8 cellular contexts compared by ENCODE assay signal in genomic region chr12:110741795-110742717, GRCh38. TPM values are rescaled to one million over a fixed set of nuclear protein-coding genes. Genes with fewer than 3 reads are reported as not detected.
DNase-seq lines count a peak whose midpoint lies in the region; ATAC-seq and TF ChIP-seq lines count a peak whose summit lies in the region.

No MANE protein-coding gene starts in this region.

- peaks cover 24% of the 10 kb centered on the region for H3K36me3 Mint-ChIP-seq in activated naive CD4-positive, alpha-beta T cell treated with anti-CD3 and anti-CD28 coated beads, Interleukin-2, amount 50 U/mL, for 24 hours

- no CpG with 5 or more reads among the region's 53 CpGs for WGBS in trophoblast cell (ENCODE audit: extremely low coverage, insufficient coverage, insufficient read length)

- peaks cover 7% of the 10 kb centered on the region for H3K79me1 ChIP-seq in trophoblast cell (ENCODE audit: low read length)

- H3K4me3 ChIP-seq in cardiac muscle cell (peak overlapping the region; percentile 96), trophoblast cell (ENCODE audit: low read depth, low read length) (peak overlapping the region; percentile 99)

- H3K36me3 ChIP-seq in cardiac muscle cell (no peaks in the 10 kb centered on the region), trophoblast cell (ENCODE audit: control insufficient read depth in 1 of 2, insufficient read depth in 2 of 2, low read length in 2 of 2) (peaks cover 2 to 4% of the 10 kb centered on the region in 2 experiments)

- no peaks in the 10 kb centered on the region for H3K27me3 Mint-ChIP-seq in activated naive CD4-positive, alpha-beta T cell treated with anti-CD3 and anti-CD28 coated beads, Interleukin-2, amount 50 U/mL, for 24 hours

- H3K4ac ChIP-seq in trophoblast cell (ENCODE audit: low read depth, low read length) = peak overlapping the region; percentile 92

- peak overlapping the region; percentile 66 for H3K4me2 ChIP-seq in trophoblast cell (ENCODE audit: low read length)

- H3K4me3 Mint-ChIP-seq in activated naive CD4-positive, alpha-beta T cell treated with anti-CD3 and anti-CD28 coated beads, Interleukin-2, amount 50 U/mL, for 24 hours = peak overlapping the region; percentile 100

- peak overlapping the region; percentile 93 for H4K91ac ChIP-seq in trophoblast cell (ENCODE audit: low read depth, low read length)

- H3K27ac Mint-ChIP-seq in activated naive CD4-positive, alpha-beta T cell treated with anti-CD3 and anti-CD28 coated beads, Interleukin-2, amount 50 U/mL, for 24 hours = peak overlapping the region; percentile 99

- H4K12ac ChIP-seq in trophoblast cell (ENCODE audit: low read depth, low read length) = peak overlapping the region; percentile 82

- peak overlapping the region; percentile 91 for H2AFZ ChIP-seq in trophoblast cell (ENCODE audit: insufficient read depth, low read length, poor library complexity)

- no peaks in the 10 kb centered on the region for H3K9me3 Mint-ChIP-seq in activated naive CD4-positive, alpha-beta T cell treated with anti-CD3 and anti-CD28 coated beads, Interleukin-2, amount 50 U/mL, for 24 hours

- H2AK5ac ChIP-seq in trophoblast cell (ENCODE audit: low read length) = no peak overlapping the region

- ATAC-seq in HG02852 (IDR thresholded peaks at IDR 0.05; ENCODE audit: unreplicated experiment) = peak; percentile 6

- peak overlapping the region; percentile 98 for H3K14ac ChIP-seq in trophoblast cell (ENCODE audit: low read length)

- H3K18ac ChIP-seq in trophoblast cell (ENCODE audit: low read length) = peak overlapping the region; percentile 97

- H4K8ac ChIP-seq in trophoblast cell (ENCODE audit: low read depth, low read length) = peak overlapping the region; percentile 90

- H3K27me3 ChIP-seq in cardiac muscle cell = no peaks in the 10 kb centered on the region
- no peaks in the 10 kb centered on the region for H3K27me3 ChIP-seq in trophoblast cell (ENCODE audit: insufficient read depth, low read length)

- H3K4me1 ChIP-seq in cardiac muscle cell (ENCODE audit: low read depth) (peaks cover 44% of the 10 kb centered on the region), trophoblast cell (ENCODE audit: control insufficient read depth in 1 of 2, insufficient read depth in 2 of 2, low read length in 2 of 2) (peaks cover 4 to 7% of the 10 kb centered on the region in 2 experiments)

- peaks cover 24% of the 10 kb centered on the region for H3K79me2 ChIP-seq in trophoblast cell (ENCODE audit: control insufficient read depth, insufficient read depth, low read length, poor library complexity)

- H2BK120ac ChIP-seq in trophoblast cell (ENCODE audit: insufficient read depth, low read length, poor library complexity) = peak overlapping the region; percentile 60

- no peak for TF ChIP-seq CTCF in cardiac muscle cell (IDR thresholded peaks at IDR 0.05; ENCODE audit: low read depth, low read length)

- peak overlapping the region; percentile 93 for H3K27ac ChIP-seq in cardiac muscle cell
- H3K27ac ChIP-seq in trophoblast cell (ENCODE audit: low read depth, low read length) = peak overlapping the region; percentile 66

- peak overlapping the region; percentile 92 for H2BK5ac ChIP-seq in trophoblast cell (ENCODE audit: low read depth, low read length, poor library complexity)

- H3K9me3 ChIP-seq in cardiac muscle cell (ENCODE audit: low read depth) = no peaks in the 10 kb centered on the region
- no peaks in the 10 kb centered on the region for H3K9me3 ChIP-seq in trophoblast cell (ENCODE audit: insufficient read depth, low read depth, low read length)

- H3K4me1 Mint-ChIP-seq in activated naive CD4-positive, alpha-beta T cell treated with anti-CD3 and anti-CD28 coated beads, Interleukin-2, amount 50 U/mL, for 24 hours = peaks cover 45% of the 10 kb centered on the region

- no peak overlapping the region for H2BK12ac ChIP-seq in trophoblast cell (ENCODE audit: low read length)

- DNase-seq in activated CD4-positive, alpha-beta T cell treated with anti-CD3 and anti-CD28 coated beads for 1 hour = peak; percentile 9
- no peak for DNase-seq in activated CD4-positive, alpha-beta T cell treated with anti-CD3 and anti-CD28 coated beads, Interleukin-2, amount 50 U/mL, for 4 hours
- DNase-seq in NCI-H226 (peak; percentile 3), cardiac muscle cell (ENCODE audit: low read depth in 1 of 2, low spot score in 1 of 2) (peak; percentile 37 to 45), trophoblast cell (peak; percentile 11 to 46), COLO829 (ENCODE audit: low spot score) (no peak)

- no peak overlapping the region for H3K23ac ChIP-seq in trophoblast cell (ENCODE audit: low read length)

- H3K9ac ChIP-seq in trophoblast cell (ENCODE audit: low read length) = peak overlapping the region; percentile 99

RNA-seq across cellular contexts. Expression of gene PPP1CC, which starts 0.6 kb away (rescaled TPM):
- 118 and 150 TPM in 2 replicates for total RNA-seq in cardiac muscle cell
- 85.2 and 124 TPM in 2 replicates for polyA plus RNA-seq in cardiac muscle cell
- 119 and 124 TPM in 2 replicates for polyA plus RNA-seq in trophoblast cell (2013)

RNA-seq across cellular contexts. Expression of gene HVCN1, which starts 53.1 kb away (rescaled TPM):
- total RNA-seq in cardiac muscle cell = 2.9 and 8.7 TPM in 2 replicates
- 3.8 and 6.1 TPM in 2 replicates for polyA plus RNA-seq in cardiac muscle cell
- polyA plus RNA-seq in trophoblast cell (2013) = 0.99 and 1.2 TPM in 2 replicates

Comparison
In these comparisons a context has a peak if more than half of its experiments do, and no peak if none do; other contexts are left out.
1. DNase-seq: peak in activated CD4-positive, alpha-beta T cell treated with anti-CD3 and anti-CD28 coated beads for 1 hour (single experiment), NCI-H226 (single experiment), cardiac muscle cell (2 of 2) and trophoblast cell (2 of 2); none in activated CD4-positive, alpha-beta T cell treated with anti-CD3 and anti-CD28 coated beads, Interleukin-2, amount 50 U/mL, for 4 hours (0 of 2) and COLO829 (single experiment).